16 cellular contexts compared by ENCODE assay signal in genomic region chrX:56932653-56933339, GRCh38.
DNase-seq lines count a peak whose midpoint lies in the region; ATAC-seq and TF ChIP-seq lines count a peak whose summit lies in the region.
"Had no signal": no experiment of that assay in that cellular context is flagged by ENCODE, and none has a peak within 500 bp of the region (broad histone marks: within the 10 kb centered on the region; RNA-seq: fewer than 3 reads in every experiment).

No MANE protein-coding gene starts in this region.

- H3K9me3 ChIP-seq in right lobe of liver (no peaks in the 10 kb centered on the region), left lung (peaks cover 0 to 8% of the 10 kb centered on the region in 2 donors)
- H3K9me3 ChIP-seq: A549, Caco-2 had no signal

- H3K4me1 ChIP-seq in right lobe of liver (no peaks in the 10 kb centered on the region), left lung (no peaks in the 10 kb centered on the region)
- H3K4me1 ChIP-seq: A549; BLaER1 treated with 17β-estradiol and CSF1 and Interleukin-3, amounts not matched to agents 10 nM and 100 nM; Caco-2 had no signal

- ATAC-seq in left lobe of liver (peak; percentile 95), right lobe of liver (peak; percentile 77 to 95 (median 83)), left lung (no peak), HG03175 (IDR thresholded peaks at IDR 0.05; ENCODE audit: unreplicated experiment) (no peak)
- ATAC-seq: A549; CD8-positive, alpha-beta T cell had no signal

- no peak for TF ChIP-seq CTCF in right lobe of liver (IDR thresholded peaks at IDR 0.05)
- no peak for TF ChIP-seq CTCF in left lung (IDR thresholded peaks at IDR 0.05)

- H3K27ac ChIP-seq in right lobe of liver (peak overlapping the region in 1 of 3 donors; percentile 24), left lung (no peak overlapping the region)
- H3K27ac ChIP-seq: 22Rv1; A549; BLaER1 treated with 17β-estradiol and CSF1 and Interleukin-3, amounts not matched to agents 10 nM and 100 nM; C4-2B had no signal

- H3K36me3 ChIP-seq in right lobe of liver (no peaks in the 10 kb centered on the region), left lung (no peaks in the 10 kb centered on the region)
- H3K36me3 ChIP-seq: BLaER1 treated with 17β-estradiol and CSF1 and Interleukin-3, amounts not matched to agents 10 nM and 100 nM had no signal

- H3K27me3 ChIP-seq in right lobe of liver (no peaks in the 10 kb centered on the region), left lung (no peaks in the 10 kb centered on the region)

- no peak for TF ChIP-seq POLR2A in right lobe of liver (IDR thresholded peaks at IDR 0.05)

- intact Hi-C loops in right lobe of liver (cut with DNase I) (no loop called here), left lung (cut with DNase I) (no loop called here)

- WGBS in right lobe of liver (ENCODE audit: insufficient coverage, low coverage, low lambda C conversion rate, missing lambda C conversion rate): 25% methylated on average over 1 of the region's 1 CpG

- DNase-seq in left lobe of liver (ENCODE audit: low spot score): peak; percentile 68
- peak in 1 of 3 donors; percentile 70 for DNase-seq in right lobe of liver
- DNase-seq in mucosa of gallbladder (ENCODE audit: low spot score): peak; percentile 13
- no peak for DNase-seq in left lung
- DNase-seq: AML-193; Caco-2; Calu3; CD4-positive, alpha-beta T cell; CD8-positive, alpha-beta T cell; DMS79 treated with DMSO at 0.1 percent for 48 hours; GF-D8 had no signal

- no peak overlapping the region for H3K4me3 ChIP-seq in right lobe of liver
- no peak overlapping the region for H3K4me3 ChIP-seq in left lung
- H3K4me3 ChIP-seq: A549; BLaER1 treated with 17β-estradiol and CSF1 and Interleukin-3, amounts not matched to agents 10 nM and 100 nM had no signal

Comparison
In these comparisons a context has a peak if more than half of its experiments do, and no peak if none do; other contexts are left out.
1. ATAC-seq: peak in left lobe of liver (single experiment) and right lobe of liver (4 of 4); none in left lung (single experiment) and HG03175 (single experiment).
2. DNase-seq: peak in left lobe of liver (single experiment) and mucosa of gallbladder (single experiment); none in left lung (0 of 2).